ENCODE assay signal across 1 cellular context in genomic region chr2:11754705-11755026, GRCh38.
TF ChIP-seq lines count a peak whose summit lies in the region.

No MANE protein-coding gene starts in this region.

TF ChIP-seq in HCT116, 20 proteins besides CTCF, POLR2A, EP300 and RAD21 (continued from another document):
- TF ChIP-seq ZBTB33 (IDR thresholded peaks at IDR 0.05; ENCODE audit: extremely low read depth, insufficient replicate concordance, low read length) (no peak), ZNF274 (IDR thresholded peaks at IDR 0.05; ENCODE audit: low read depth, low read length) (no peak), FOSL1 (IDR thresholded peaks at IDR 0.05; ENCODE audit: low read depth) (no peak), CBX3 (IDR thresholded peaks at IDR 0.05; ENCODE audit: low read depth) (no peak), EZH2 (IDR thresholded peaks at IDR 0.05) (no peak), POLR2AphosphoS5 (IDR thresholded peaks at IDR 0.05; ENCODE audit: low read depth, low read length) (no peak), CEBPB (IDR thresholded peaks at IDR 0.05; ENCODE audit: low read depth) (no peak), SP1 (IDR thresholded peaks at IDR 0.05; ENCODE audit: low read depth) (no peak), ATF3 (IDR thresholded peaks at IDR 0.05) (no peak), SIN3A (IDR thresholded peaks at IDR 0.05; ENCODE audit: low read depth) (no peak), YY1 (IDR thresholded peaks at IDR 0.05; ENCODE audit: extremely low read depth, insufficient replicate concordance, low read depth, low read length) (no peak), ZFX (IDR thresholded peaks at IDR 0.05) (no peak), TCF7L2 (IDR thresholded peaks at IDR 0.05; ENCODE audit: borderline replicate concordance, extremely low read depth, insufficient read depth, insufficient read length) (no peak), JUND (IDR thresholded peaks at IDR 0.05) (no peak), EGR1 (IDR thresholded peaks at IDR 0.05; ENCODE audit: low read depth) (no peak)
- TF ChIP-seq, protein P1, sequence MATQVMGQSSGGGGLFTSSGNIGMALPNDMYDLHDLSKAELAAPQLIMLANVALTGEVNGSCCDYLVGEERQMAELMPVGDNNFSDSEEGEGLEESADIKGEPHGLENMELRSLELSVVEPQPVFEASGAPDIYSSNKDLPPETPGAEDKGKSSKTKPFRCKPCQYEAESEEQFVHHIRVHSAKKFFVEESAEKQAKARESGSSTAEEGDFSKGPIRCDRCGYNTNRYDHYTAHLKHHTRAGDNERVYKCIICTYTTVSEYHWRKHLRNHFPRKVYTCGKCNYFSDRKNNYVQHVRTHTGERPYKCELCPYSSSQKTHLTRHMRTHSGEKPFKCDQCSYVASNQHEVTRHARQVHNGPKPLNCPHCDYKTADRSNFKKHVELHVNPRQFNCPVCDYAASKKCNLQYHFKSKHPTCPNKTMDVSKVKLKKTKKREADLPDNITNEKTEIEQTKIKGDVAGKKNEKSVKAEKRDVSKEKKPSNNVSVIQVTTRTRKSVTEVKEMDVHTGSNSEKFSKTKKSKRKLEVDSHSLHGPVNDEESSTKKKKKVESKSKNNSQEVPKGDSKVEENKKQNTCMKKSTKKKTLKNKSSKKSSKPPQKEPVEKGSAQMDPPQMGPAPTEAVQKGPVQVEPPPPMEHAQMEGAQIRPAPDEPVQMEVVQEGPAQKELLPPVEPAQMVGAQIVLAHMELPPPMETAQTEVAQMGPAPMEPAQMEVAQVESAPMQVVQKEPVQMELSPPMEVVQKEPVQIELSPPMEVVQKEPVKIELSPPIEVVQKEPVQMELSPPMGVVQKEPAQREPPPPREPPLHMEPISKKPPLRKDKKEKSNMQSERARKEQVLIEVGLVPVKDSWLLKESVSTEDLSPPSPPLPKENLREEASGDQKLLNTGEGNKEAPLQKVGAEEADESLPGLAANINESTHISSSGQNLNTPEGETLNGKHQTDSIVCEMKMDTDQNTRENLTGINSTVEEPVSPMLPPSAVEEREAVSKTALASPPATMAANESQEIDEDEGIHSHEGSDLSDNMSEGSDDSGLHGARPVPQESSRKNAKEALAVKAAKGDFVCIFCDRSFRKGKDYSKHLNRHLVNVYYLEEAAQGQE (IDR thresholded peaks at IDR 0.05; ENCODE audit: low read depth), result no peak
TF ChIP-seq in HCT116: peak in this region for 0.
